Comparison of ENCODE assay signal across 31 cellular contexts in genomic region chr10:124569623-124570470, GRCh38.
DNase-seq lines count a peak whose midpoint lies in the region; ATAC-seq and TF ChIP-seq lines count a peak whose summit lies in the region.
"Had no signal": no experiment of that assay in that cellular context is flagged by ENCODE, and none has a peak within 500 bp of the region (broad histone marks: within the 10 kb centered on the region; RNA-seq: fewer than 3 reads in every experiment).

No MANE protein-coding gene starts in this region.

- peaks cover 58% of the 10 kb centered on the region for H3K4me1 Mint-ChIP-seq in activated B cell treated with CpG ODN at 0.5 μM for 24 hours
- H3K4me1 Mint-ChIP-seq in naive B cell, result peaks cover 44 to 77% (median 73%) of the 10 kb centered on the region in 3 donors
- H3K4me1 Mint-ChIP-seq: immature natural killer cell had no signal

- H3K9me2 ChIP-seq in PC-3 (replicated peaks; ENCODE audit: low read length), result no peaks in the 10 kb centered on the region

- TF ChIP-seq CTCF in left ventricle myocardium inferior (IDR thresholded peaks at IDR 0.05; ENCODE audit: borderline replicate concordance), result no peak
- no peak for TF ChIP-seq CTCF in activated B cell treated with CpG ODN at 0.5 μM for 24 hours (IDR thresholded peaks at IDR 0.05)
- TF ChIP-seq CTCF in PC-3 (conservative IDR thresholded peaks at IDR 0.05; ENCODE audit: low read depth, low read length), result no peak

- no peak overlapping the region for H3K9ac ChIP-seq in PC-3 (ENCODE audit: low read length)

- peak; percentile 55 for DNase-seq in Right ventricle myocardium inferior (ENCODE audit: missing footprints)
- DNase-seq in left ventricle myocardium inferior, result no peak
- DNase-seq in activated B cell treated with CpG ODN at 0.5 μM for 24 hours, result no peak
- DNase-seq in naive B cell, result peak; percentile 47
- DNase-seq in mesenteric fat pad (ENCODE audit: low spot score), result no peak
- DNase-seq in activated CD4-positive, alpha-beta T cell treated with anti-CD3 and anti-CD28 coated beads, Interleukin-2, amount 50 U/mL, for 1 hour, result no peak
- no peak for DNase-seq in PC-3
- no peak for DNase-seq in NCI-H2171 treated with DMSO at 0.1 percent for 48 hours (lab: John Stamatoyannopoulos, UW)
- DNase-seq: activated CD4-positive, alpha-beta T cell treated with anti-CD3 and anti-CD28 coated beads for 4 hours; activated effector memory CD4-positive, alpha-beta T cell treated with anti-CD3 and anti-CD28 coated beads, Interleukin-2, amount 50 U/mL, for 16 hours; activated naive CD8-positive, alpha-beta T cell treated with anti-CD3 and anti-CD28 coated beads, Interleukin-2, amount 10 ng/mL, durations not matched to agents 7 days and 5 days; activated T-cell treated with anti-CD3 and anti-CD28 coated beads, Interleukin-2, amount 50 U/mL, for 1 hour; CD8-positive, alpha-beta T cell; central memory CD4-positive, alpha-beta T cell; dermis blood vessel endothelial cell; DMS 273 treated with DMSO at 0.1 percent for 48 hours; EL; gastrocnemius medialis; HFFc6; hypothalamus; immature natural killer cell; NCI-H1105; NCI-H2029; NCI-H2227 treated with DMSO at 0.1 percent for 48 hours; stimulated activated CD4-positive, alpha-beta T cell treated with anti-CD3 and anti-CD28 coated beads, Interleukin-4, amount 100 ng/mL, for 24 hours had no signal

- H3K4me3 Mint-ChIP-seq in activated B cell treated with CpG ODN at 0.5 μM for 24 hours (no peak overlapping the region), naive B cell (peak overlapping the region in 4 of 8 donors; percentile 37 to 82 (median 74))
- H3K4me3 Mint-ChIP-seq: activated naive CD8-positive, alpha-beta T cell treated with anti-CD3 and anti-CD28 coated beads, Interleukin-2, amount 10 ng/mL, durations not matched to agents 7 days and 5 days; CD8-positive, alpha-beta T cell; GM23338; HFFc6; immature natural killer cell; naive thymus-derived CD8-positive, alpha-beta T cell; stimulated activated effector memory CD8-positive, alpha-beta T cell treated with anti-CD3 and anti-CD28 coated beads, Interleukin-12 subunit alpha, Interleukin-12 subunit beta, amount 100 ng/mL, for 72 hours had no signal

- ATAC-seq in Right ventricle myocardium inferior (no peak), activated B cell treated with CpG ODN at 0.5 μM for 24 hours (ENCODE audit: low read depth) (peak; percentile 73), naive B cell (ENCODE audit: low read depth in 2 of 2) (peak; percentile 77 to 82), PC-3 (no peak)
- ATAC-seq: CD8-positive, alpha-beta T cell; gastrocnemius medialis; GM23338; naive thymus-derived CD8-positive, alpha-beta T cell; SK-N-SH treated with all-trans-retinoic acid at 6 μM for 48 hours; stimulated activated effector memory CD8-positive, alpha-beta T cell treated with anti-CD3 and anti-CD28 coated beads, Interleukin-12 subunit alpha, Interleukin-12 subunit beta, amount 100 ng/mL, for 72 hours had no signal

- no peak overlapping the region for H3K4me2 ChIP-seq in PC-3 (ENCODE audit: low read length)
- H3K4me2 ChIP-seq: GM23338 had no signal

- peaks cover 14% of the 10 kb centered on the region for H3K4me1 ChIP-seq in left ventricle myocardium inferior
- no peaks in the 10 kb centered on the region for H3K4me1 ChIP-seq in PC-3 (ENCODE audit: insufficient read depth, low read length)

- H3K4me3 ChIP-seq in left ventricle myocardium inferior, result no peak overlapping the region
- H3K4me3 ChIP-seq in PC-3 (ENCODE audit: low read length), result no peak overlapping the region
- H3K4me3 ChIP-seq: gastrocnemius medialis, GM23338, suprapubic skin had no signal

- POLR2A ChIA-PET in activated B cell treated with CpG ODN at 0.5 μM for 24 hours (lab: Charles Lee), result interaction anchor here (0.6 to 2.4 kb wide), 8 partner anchors 19 to 212 kb away, joined by 3 to 15 read pairs (median 4); partner anchors contain the start of gene OAT
- POLR2A ChIA-PET in PC-3 (lab: Charles Lee; ENCODE audit: unreplicated experiment), result no interaction called here

- no peak overlapping the region for H3K27ac ChIP-seq in left ventricle myocardium inferior (replicated peaks)
- H3K27ac ChIP-seq in PC-3 (ENCODE audit: low read length), result no peak overlapping the region
- H3K27ac ChIP-seq: gastrocnemius medialis, HL-60, suprapubic skin had no signal

- H3K27me3 Mint-ChIP-seq in activated B cell treated with CpG ODN at 0.5 μM for 24 hours, result no peaks in the 10 kb centered on the region
- H3K27me3 Mint-ChIP-seq in naive B cell, result no peaks in the 10 kb centered on the region
- H3K27me3 Mint-ChIP-seq: activated naive CD8-positive, alpha-beta T cell treated with anti-CD3 and anti-CD28 coated beads, Interleukin-2, amount 10 ng/mL, durations not matched to agents 7 days and 5 days; naive thymus-derived CD8-positive, alpha-beta T cell had no signal

- intact Hi-C loops in Right ventricle myocardium inferior (cut with DNase I), result no loop called here
- intact Hi-C loops in left ventricle myocardium inferior (cut with micrococcal nuclease), result no loop called here
- intact Hi-C loops in activated B cell treated with CpG ODN at 0.5 μM for 24 hours (cut with micrococcal nuclease), result loop anchor here (2.0 kb wide), 1 partner anchor 17 kb away; no protein-coding TSS in a partner anchor
- intact Hi-C loops in PC-3 (cut with micrococcal nuclease), result no loop called here

- H3K9me3 ChIP-seq in left ventricle myocardium inferior (replicated peaks) (no peaks in the 10 kb centered on the region), PC-3 (ENCODE audit: low read length) (no peaks in the 10 kb centered on the region)
- H3K9me3 ChIP-seq: gastrocnemius medialis, suprapubic skin had no signal

- no peaks in the 10 kb centered on the region for H3K36me3 ChIP-seq in left ventricle myocardium inferior
- H3K36me3 ChIP-seq in PC-3 (ENCODE audit: low read depth, low read length), result no peaks in the 10 kb centered on the region
- H3K36me3 ChIP-seq: gastrocnemius medialis, suprapubic skin had no signal

- no peaks in the 10 kb centered on the region for H3F3A ChIP-seq in PC-3 (ENCODE audit: low read length, unreplicated experiment)

- CTCF ChIA-PET in activated B cell treated with CpG ODN at 0.5 μM for 24 hours (lab: Charles Lee) (interaction anchor here (1.0 to 1.7 kb wide), 2 partner anchors 36 to 172 kb away, joined by 3 to 6 read pairs; no protein-coding TSS in a partner anchor), PC-3 (lab: Charles Lee) (interaction anchor here (0.5 kb wide), 1 partner anchor 20 kb away, joined by 3 read pairs; no protein-coding TSS in a partner anchor)

- H3K36me3 Mint-ChIP-seq in activated B cell treated with CpG ODN at 0.5 μM for 24 hours (ENCODE audit: low read depth), result peaks cover 2% of the 10 kb centered on the region
- peaks cover 0 to 7% of the 10 kb centered on the region in 2 donors for H3K36me3 Mint-ChIP-seq in naive B cell
- H3K36me3 Mint-ChIP-seq: activated naive CD8-positive, alpha-beta T cell treated with anti-CD3 and anti-CD28 coated beads, Interleukin-2, amount 10 ng/mL, durations not matched to agents 7 days and 5 days; CD8-positive, alpha-beta T cell; naive thymus-derived CD8-positive, alpha-beta T cell; stimulated activated effector memory CD8-positive, alpha-beta T cell treated with anti-CD3 and anti-CD28 coated beads, Interleukin-12 subunit alpha, Interleukin-12 subunit beta, amount 100 ng/mL, for 72 hours had no signal

- H3K9me3 Mint-ChIP-seq in activated B cell treated with CpG ODN at 0.5 μM for 24 hours (no peaks in the 10 kb centered on the region), naive B cell (no peaks in the 10 kb centered on the region)
- H3K9me3 Mint-ChIP-seq: activated naive CD8-positive, alpha-beta T cell treated with anti-CD3 and anti-CD28 coated beads, Interleukin-2, amount 10 ng/mL, durations not matched to agents 7 days and 5 days; CD8-positive, alpha-beta T cell; GM23338; HFFc6; immature natural killer cell; naive thymus-derived CD8-positive, alpha-beta T cell; stimulated activated effector memory CD8-positive, alpha-beta T cell treated with anti-CD3 and anti-CD28 coated beads, Interleukin-12 subunit alpha, Interleukin-12 subunit beta, amount 100 ng/mL, for 72 hours had no signal

- no peaks in the 10 kb centered on the region for H4K20me1 ChIP-seq in PC-3 (ENCODE audit: low read length)

- BruUV-seq in PC-3 (replicated peaks; lab: Mats Ljungman, UMichigan), result no TSS peak

- no peak overlapping the region for H2AFZ ChIP-seq in PC-3 (ENCODE audit: low read length)
- H2AFZ ChIP-seq: GM23338 had no signal

- H3K27me3 ChIP-seq in left ventricle myocardium inferior (ENCODE audit: low read depth) (no peaks in the 10 kb centered on the region), PC-3 (ENCODE audit: low read length) (no peaks in the 10 kb centered on the region)
- H3K27me3 ChIP-seq: gastrocnemius medialis, suprapubic skin had no signal

- H3K79me2 ChIP-seq in PC-3 (ENCODE audit: low read length), result no peaks in the 10 kb centered on the region

- peak overlapping the region; percentile 68 for H3K27ac Mint-ChIP-seq in activated B cell treated with CpG ODN at 0.5 μM for 24 hours
- peak overlapping the region; percentile 58 to 95 (median 88) for H3K27ac Mint-ChIP-seq in naive B cell
- H3K27ac Mint-ChIP-seq: activated naive CD8-positive, alpha-beta T cell treated with anti-CD3 and anti-CD28 coated beads, Interleukin-2, amount 10 ng/mL, durations not matched to agents 7 days and 5 days; CD8-positive, alpha-beta T cell; GM23338; HFFc6 had no signal

Comparison
In these comparisons a context has a peak if more than half of its experiments do, and no peak if none do; other contexts are left out.
1. DNase-seq: peak in Right ventricle myocardium inferior (single experiment) and naive B cell (single experiment); none in left ventricle myocardium inferior (single experiment), activated B cell treated with CpG ODN at 0.5 μM for 24 hours (single experiment), mesenteric fat pad (single experiment), activated CD4-positive, alpha-beta T cell treated with anti-CD3 and anti-CD28 coated beads, Interleukin-2, amount 50 U/mL, for 1 hour (single experiment), PC-3 (single experiment) and NCI-H2171 treated with DMSO at 0.1 percent for 48 hours (single experiment).
2. ATAC-seq: peak in activated B cell treated with CpG ODN at 0.5 μM for 24 hours (single experiment) and naive B cell (2 of 2); none in Right ventricle myocardium inferior (single experiment) and PC-3 (single experiment).